Comparison of ENCODE assay signal across 1 cellular context in the genomic region with DNA sequence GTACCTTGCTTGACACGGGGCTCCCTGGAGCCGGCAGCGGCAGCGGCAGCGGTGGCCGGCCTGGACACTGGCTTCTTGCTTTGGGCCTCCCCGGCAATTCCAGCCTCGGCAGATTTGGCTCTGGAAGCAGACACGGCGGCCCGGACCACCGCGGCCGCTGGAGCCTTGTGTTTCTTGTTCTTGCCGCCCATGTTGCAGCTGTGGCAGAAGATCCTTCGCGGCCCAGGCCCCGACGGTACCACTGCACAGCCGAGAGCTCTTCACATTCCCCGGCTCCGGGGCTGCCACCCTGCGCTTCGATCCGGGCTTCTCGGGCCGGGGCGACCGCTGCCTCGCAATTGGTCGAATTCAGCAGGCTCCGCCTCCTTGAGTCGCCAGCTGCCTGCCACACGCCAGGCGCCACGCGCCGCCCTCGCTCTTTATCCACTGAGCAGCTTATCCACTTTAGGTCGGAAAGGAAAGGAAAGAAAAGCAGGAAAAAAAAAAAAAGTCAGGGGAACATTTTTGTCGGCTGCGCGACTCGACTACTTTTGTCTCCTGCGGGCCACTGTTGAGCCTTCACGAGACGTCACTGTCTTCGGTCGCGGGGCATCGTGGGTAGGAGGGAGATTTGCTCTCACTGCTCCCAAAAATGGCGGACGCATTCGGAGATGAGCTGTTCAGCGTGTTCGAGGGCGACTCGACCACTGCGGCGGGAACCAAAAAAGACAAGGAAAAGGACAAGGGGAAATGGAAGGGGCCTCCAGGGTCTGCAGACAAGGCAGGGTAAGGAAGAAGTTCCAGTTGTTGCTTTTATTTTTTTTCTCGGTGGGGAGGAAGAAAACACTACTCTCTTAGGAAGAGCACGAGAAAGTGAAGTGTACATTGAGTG.
TF ChIP-seq lines count a peak whose summit lies in the region.

A gene with protein sequence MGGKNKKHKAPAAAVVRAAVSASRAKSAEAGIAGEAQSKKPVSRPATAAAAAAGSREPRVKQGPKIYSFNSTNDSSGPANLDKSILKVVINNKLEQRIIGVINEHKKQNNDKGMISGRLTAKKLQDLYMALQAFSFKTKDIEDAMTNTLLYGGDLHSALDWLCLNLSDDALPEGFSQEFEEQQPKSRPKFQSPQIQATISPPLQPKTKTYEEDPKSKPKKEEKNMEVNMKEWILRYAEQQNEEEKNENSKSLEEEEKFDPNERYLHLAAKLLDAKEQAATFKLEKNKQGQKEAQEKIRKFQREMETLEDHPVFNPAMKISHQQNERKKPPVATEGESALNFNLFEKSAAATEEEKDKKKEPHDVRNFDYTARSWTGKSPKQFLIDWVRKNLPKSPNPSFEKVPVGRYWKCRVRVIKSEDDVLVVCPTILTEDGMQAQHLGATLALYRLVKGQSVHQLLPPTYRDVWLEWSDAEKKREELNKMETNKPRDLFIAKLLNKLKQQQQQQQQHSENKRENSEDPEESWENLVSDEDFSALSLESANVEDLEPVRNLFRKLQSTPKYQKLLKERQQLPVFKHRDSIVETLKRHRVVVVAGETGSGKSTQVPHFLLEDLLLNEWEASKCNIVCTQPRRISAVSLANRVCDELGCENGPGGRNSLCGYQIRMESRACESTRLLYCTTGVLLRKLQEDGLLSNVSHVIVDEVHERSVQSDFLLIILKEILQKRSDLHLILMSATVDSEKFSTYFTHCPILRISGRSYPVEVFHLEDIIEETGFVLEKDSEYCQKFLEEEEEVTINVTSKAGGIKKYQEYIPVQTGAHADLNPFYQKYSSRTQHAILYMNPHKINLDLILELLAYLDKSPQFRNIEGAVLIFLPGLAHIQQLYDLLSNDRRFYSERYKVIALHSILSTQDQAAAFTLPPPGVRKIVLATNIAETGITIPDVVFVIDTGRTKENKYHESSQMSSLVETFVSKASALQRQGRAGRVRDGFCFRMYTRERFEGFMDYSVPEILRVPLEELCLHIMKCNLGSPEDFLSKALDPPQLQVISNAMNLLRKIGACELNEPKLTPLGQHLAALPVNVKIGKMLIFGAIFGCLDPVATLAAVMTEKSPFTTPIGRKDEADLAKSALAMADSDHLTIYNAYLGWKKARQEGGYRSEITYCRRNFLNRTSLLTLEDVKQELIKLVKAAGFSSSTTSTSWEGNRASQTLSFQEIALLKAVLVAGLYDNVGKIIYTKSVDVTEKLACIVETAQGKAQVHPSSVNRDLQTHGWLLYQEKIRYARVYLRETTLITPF (N-terminal part only) (minus strand): TSS at position 312 of the 871 bp plus-strand sequence. CDS start 121 bp downstream, at position 191.
Gene MTREX (plus strand): TSS at position 607 of the 871 bp plus-strand sequence. CDS start 25 bp downstream, at position 632.

TF ChIP-seq in HepG2, 621 proteins besides CTCF, POLR2A, EP300 and RAD21 (continued from another document and continues in another):
- TF ChIP-seq, protein P1, sequence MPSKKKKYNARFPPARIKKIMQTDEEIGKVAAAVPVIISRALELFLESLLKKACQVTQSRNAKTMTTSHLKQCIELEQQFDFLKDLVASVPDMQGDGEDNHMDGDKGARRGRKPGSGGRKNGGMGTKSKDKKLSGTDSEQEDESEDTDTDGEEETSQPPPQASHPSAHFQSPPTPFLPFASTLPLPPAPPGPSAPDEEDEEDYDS (CRISPR knock-in tag; IDR thresholded peaks at IDR 0.05), result peak; percentile 88
- TF ChIP-seq ZC3H13 (CRISPR knock-in tag; IDR thresholded peaks at IDR 0.05), result 0 out of 2 replicates have a peak, but pooled peaks have one; percentile 42
- TF ChIP-seq, protein P2, sequence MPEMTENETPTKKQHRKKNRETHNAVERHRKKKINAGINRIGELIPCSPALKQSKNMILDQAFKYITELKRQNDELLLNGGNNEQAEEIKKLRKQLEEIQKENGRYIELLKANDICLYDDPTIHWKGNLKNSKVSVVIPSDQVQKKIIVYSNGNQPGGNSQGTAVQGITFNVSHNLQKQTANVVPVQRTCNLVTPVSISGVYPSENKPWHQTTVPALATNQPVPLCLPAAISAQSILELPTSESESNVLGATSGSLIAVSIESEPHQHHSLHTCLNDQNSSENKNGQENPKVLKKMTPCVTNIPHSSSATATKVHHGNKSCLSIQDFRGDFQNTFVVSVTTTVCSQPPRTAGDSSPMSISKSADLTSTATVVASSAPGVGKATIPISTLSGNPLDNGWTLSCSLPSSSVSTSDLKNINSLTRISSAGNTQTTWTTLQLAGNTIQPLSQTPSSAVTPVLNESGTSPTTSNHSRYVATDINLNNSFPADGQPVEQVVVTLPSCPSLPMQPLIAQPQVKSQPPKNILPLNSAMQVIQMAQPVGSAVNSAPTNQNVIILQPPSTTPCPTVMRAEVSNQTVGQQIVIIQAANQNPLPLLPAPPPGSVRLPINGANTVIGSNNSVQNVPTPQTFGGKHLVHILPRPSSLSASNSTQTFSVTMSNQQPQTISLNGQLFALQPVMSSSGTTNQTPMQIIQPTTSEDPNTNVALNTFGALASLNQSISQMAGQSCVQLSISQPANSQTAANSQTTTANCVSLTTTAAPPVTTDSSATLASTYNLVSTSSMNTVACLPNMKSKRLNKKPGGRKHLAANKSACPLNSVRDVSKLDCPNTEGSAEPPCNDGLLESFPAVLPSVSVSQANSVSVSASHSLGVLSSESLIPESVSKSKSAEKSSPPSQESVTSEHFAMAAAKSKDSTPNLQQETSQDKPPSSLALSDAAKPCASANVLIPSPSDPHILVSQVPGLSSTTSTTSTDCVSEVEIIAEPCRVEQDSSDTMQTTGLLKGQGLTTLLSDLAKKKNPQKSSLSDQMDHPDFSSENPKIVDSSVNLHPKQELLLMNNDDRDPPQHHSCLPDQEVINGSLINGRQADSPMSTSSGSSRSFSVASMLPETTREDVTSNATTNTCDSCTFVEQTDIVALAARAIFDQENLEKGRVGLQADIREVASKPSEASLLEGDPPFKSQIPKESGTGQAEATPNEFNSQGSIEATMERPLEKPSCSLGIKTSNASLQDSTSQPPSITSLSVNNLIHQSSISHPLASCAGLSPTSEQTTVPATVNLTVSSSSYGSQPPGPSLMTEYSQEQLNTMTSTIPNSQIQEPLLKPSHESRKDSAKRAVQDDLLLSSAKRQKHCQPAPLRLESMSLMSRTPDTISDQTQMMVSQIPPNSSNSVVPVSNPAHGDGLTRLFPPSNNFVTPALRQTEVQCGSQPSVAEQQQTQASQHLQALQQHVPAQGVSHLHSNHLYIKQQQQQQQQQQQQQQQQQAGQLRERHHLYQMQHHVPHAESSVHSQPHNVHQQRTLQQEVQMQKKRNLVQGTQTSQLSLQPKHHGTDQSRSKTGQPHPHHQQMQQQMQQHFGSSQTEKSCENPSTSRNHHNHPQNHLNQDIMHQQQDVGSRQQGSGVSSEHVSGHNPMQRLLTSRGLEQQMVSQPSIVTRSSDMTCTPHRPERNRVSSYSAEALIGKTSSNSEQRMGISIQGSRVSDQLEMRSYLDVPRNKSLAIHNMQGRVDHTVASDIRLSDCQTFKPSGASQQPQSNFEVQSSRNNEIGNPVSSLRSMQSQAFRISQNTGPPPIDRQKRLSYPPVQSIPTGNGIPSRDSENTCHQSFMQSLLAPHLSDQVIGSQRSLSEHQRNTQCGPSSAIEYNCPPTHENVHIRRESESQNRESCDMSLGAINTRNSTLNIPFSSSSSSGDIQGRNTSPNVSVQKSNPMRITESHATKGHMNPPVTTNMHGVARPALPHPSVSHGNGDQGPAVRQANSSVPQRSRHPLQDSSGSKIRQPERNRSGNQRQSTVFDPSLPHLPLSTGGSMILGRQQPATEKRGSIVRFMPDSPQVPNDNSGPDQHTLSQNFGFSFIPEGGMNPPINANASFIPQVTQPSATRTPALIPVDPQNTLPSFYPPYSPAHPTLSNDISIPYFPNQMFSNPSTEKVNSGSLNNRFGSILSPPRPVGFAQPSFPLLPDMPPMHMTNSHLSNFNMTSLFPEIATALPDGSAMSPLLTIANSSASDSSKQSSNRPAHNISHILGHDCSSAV (CRISPR knock-in tag; IDR thresholded peaks at IDR 0.05; ENCODE audit: borderline replicate concordance), result no peak
- no peak for TF ChIP-seq HNF1A (IDR thresholded peaks at IDR 0.05; ENCODE audit: low read depth)
- TF ChIP-seq HNF1A (CRISPR knock-in tag; IDR thresholded peaks at IDR 0.05; ENCODE audit: borderline replicate concordance), result 0 out of 2 replicates have a peak, but pooled peaks have one; percentile 61
- no peak; the same call in 1 of the 2 replicates for TF ChIP-seq SMAD9 (CRISPR knock-in tag; IDR thresholded peaks at IDR 0.05)
- TF ChIP-seq ZNF441 (CRISPR knock-in tag; IDR thresholded peaks at IDR 0.05; ENCODE audit: borderline replicate concordance), result 0 out of 2 replicates have a peak, but pooled peaks have one; percentile 37
- peak; percentile 82 for TF ChIP-seq HOXA5 (CRISPR knock-in tag; IDR thresholded peaks at IDR 0.05)
- TF ChIP-seq, protein P3, sequence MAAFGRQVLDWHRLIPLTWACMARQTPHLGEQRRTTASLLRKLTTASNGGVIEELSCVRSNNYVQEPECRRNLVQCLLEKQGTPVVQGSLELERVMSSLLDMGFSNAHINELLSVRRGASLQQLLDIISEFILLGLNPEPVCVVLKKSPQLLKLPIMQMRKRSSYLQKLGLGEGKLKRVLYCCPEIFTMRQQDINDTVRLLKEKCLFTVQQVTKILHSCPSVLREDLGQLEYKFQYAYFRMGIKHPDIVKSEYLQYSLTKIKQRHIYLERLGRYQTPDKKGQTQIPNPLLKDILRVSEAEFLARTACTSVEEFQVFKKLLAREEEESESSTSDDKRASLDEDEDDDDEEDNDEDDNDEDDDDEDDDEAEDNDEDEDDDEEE (CRISPR knock-in tag; IDR thresholded peaks at IDR 0.05), result peak; percentile 61; the same call in 1 of the 2 replicates
- peak; percentile 52; the same call in 1 of the 2 replicates for TF ChIP-seq ZBTB7B (CRISPR knock-in tag; IDR thresholded peaks at IDR 0.05)
- peak; percentile 96 for TF ChIP-seq ZFY (CRISPR knock-in tag; IDR thresholded peaks at IDR 0.05)
- TF ChIP-seq, protein P4, sequence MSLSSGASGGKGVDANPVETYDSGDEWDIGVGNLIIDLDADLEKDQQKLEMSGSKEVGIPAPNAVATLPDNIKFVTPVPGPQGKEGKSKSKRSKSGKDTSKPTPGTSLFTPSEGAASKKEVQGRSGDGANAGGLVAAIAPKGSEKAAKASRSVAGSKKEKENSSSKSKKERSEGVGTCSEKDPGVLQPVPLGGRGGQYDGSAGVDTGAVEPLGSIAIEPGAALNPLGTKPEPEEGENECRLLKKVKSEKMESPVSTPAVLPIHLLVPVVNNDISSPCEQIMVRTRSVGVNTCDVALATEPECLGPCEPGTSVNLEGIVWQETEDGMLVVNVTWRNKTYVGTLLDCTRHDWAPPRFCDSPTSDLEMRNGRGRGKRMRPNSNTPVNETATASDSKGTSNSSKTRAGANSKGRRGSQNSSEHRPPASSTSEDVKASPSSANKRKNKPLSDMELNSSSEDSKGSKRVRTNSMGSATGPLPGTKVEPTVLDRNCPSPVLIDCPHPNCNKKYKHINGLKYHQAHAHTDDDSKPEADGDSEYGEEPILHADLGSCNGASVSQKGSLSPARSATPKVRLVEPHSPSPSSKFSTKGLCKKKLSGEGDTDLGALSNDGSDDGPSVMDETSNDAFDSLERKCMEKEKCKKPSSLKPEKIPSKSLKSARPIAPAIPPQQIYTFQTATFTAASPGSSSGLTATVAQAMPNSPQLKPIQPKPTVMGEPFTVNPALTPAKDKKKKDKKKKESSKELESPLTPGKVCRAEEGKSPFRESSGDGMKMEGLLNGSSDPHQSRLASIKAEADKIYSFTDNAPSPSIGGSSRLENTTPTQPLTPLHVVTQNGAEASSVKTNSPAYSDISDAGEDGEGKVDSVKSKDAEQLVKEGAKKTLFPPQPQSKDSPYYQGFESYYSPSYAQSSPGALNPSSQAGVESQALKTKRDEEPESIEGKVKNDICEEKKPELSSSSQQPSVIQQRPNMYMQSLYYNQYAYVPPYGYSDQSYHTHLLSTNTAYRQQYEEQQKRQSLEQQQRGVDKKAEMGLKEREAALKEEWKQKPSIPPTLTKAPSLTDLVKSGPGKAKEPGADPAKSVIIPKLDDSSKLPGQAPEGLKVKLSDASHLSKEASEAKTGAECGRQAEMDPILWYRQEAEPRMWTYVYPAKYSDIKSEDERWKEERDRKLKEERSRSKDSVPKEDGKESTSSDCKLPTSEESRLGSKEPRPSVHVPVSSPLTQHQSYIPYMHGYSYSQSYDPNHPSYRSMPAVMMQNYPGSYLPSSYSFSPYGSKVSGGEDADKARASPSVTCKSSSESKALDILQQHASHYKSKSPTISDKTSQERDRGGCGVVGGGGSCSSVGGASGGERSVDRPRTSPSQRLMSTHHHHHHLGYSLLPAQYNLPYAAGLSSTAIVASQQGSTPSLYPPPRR (CRISPR knock-in tag; IDR thresholded peaks at IDR 0.05; ENCODE audit: borderline replicate concordance), result 0 out of 2 replicates have a peak, but pooled peaks have one; percentile 15
- peak; percentile 91 for TF ChIP-seq YEATS4 (CRISPR knock-in tag; IDR thresholded peaks at IDR 0.05; ENCODE audit: borderline replicate concordance)
- peak; percentile 58; the same call in 1 of the 2 replicates for TF ChIP-seq MEIS2 (CRISPR knock-in tag; IDR thresholded peaks at IDR 0.05)
- peak; percentile 57; the same call in 1 of the 2 replicates for TF ChIP-seq ZNF761 (CRISPR knock-in tag; conservative IDR thresholded peaks at IDR 0.05)
- peak; percentile 22; the same call in 1 of the 2 replicates for TF ChIP-seq ZNF331 (CRISPR knock-in tag; IDR thresholded peaks at IDR 0.05)
- peak; percentile 77 for TF ChIP-seq NFYC (CRISPR knock-in tag; IDR thresholded peaks at IDR 0.05)
- TF ChIP-seq ARHGAP35 (CRISPR knock-in tag; IDR thresholded peaks at IDR 0.05; ENCODE audit: borderline replicate concordance), result 0 out of 2 replicates have a peak, but pooled peaks have one; percentile 51
- TF ChIP-seq NFKB2 (CRISPR knock-in tag; IDR thresholded peaks at IDR 0.05; ENCODE audit: borderline replicate concordance), result peak; percentile 95; the same call in 1 of the 2 replicates
- TF ChIP-seq ZSCAN9 (CRISPR knock-in tag; IDR thresholded peaks at IDR 0.05; ENCODE audit: borderline replicate concordance), result 0 out of 2 replicates have a peak, but pooled peaks have one; percentile 71
- peak; percentile 39; the same call in 1 of the 2 replicates for TF ChIP-seq REPIN1 (CRISPR knock-in tag; IDR thresholded peaks at IDR 0.05; ENCODE audit: borderline replicate concordance, low read depth)
- TF ChIP-seq ZNF205 (CRISPR knock-in tag; IDR thresholded peaks at IDR 0.05), result peak; percentile 3; the same call in 1 of the 2 replicates
